ENCODE assay signal across 1 cellular context in the genomic region with DNA sequence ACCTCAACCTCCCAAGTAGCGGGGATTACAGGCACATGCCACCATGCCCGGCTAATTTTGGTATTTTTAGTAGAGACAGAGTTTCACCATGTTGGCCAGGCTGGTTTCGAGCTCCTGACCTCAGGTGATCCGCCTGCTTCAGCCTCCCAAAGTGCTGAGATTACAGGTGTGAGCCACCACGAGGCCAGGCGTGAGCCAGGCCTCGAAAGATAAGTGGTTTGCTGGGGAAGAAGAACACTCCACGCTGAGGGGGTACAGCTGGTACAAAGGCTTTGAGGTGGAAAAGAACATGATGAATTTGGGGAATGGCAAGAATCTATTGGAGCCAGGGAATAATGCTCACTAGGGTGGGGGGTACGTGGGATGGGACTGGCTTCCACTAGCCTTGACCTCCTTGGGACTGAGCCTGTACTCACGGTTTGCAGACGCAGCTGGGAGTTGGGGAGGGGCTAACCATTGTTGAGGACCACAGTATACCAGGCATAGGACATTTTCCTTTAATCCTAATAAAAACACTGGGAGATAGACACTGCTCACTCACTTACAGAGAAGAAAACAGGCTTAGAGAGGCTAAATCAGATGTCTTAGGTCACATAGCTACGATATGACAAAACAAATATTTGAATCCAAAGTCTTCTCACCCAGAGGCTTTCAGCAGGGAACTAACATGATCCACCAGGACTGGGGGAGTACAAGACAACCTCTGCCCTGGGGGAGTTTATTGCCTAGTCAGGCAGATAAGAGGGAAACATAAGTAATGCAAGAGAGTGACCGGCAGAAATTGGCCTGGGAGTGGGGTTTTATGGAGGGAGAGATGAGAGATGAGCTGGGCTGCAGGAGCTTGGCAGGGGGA.
TF ChIP-seq lines count a peak whose summit lies in the region.

No MANE protein-coding gene starts in this region.

TF ChIP-seq in HepG2, 621 proteins besides CTCF, POLR2A, EP300 and RAD21 (continued from another document and continues in another):
- TF ChIP-seq, protein P1, sequence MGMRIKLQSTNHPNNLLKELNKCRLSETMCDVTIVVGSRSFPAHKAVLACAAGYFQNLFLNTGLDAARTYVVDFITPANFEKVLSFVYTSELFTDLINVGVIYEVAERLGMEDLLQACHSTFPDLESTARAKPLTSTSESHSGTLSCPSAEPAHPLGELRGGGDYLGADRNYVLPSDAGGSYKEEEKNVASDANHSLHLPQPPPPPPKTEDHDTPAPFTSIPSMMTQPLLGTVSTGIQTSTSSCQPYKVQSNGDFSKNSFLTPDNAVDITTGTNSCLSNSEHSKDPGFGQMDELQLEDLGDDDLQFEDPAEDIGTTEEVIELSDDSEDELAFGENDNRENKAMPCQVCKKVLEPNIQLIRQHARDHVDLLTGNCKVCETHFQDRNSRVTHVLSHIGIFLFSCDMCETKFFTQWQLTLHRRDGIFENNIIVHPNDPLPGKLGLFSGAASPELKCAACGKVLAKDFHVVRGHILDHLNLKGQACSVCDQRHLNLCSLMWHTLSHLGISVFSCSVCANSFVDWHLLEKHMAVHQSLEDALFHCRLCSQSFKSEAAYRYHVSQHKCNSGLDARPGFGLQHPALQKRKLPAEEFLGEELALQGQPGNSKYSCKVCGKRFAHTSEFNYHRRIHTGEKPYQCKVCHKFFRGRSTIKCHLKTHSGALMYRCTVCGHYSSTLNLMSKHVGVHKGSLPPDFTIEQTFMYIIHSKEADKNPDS (CRISPR knock-in tag; IDR thresholded peaks at IDR 0.05): no peak
- TF ChIP-seq, protein P2, sequence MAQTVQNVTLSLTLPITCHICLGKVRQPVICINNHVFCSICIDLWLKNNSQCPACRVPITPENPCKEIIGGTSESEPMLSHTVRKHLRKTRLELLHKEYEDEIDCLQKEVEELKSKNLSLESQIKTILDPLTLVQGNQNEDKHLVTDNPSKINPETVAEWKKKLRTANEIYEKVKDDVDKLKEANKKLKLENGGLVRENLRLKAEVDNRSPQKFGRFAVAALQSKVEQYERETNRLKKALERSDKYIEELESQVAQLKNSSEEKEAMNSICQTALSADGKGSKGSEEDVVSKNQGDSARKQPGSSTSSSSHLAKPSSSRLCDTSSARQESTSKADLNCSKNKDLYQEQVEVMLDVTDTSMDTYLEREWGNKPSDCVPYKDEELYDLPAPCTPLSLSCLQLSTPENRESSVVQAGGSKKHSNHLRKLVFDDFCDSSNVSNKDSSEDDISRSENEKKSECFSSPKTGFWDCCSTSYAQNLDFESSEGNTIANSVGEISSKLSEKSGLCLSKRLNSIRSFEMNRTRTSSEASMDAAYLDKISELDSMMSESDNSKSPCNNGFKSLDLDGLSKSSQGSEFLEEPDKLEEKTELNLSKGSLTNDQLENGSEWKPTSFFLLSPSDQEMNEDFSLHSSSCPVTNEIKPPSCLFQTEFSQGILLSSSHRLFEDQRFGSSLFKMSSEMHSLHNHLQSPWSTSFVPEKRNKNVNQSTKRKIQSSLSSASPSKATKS (CRISPR knock-in tag; IDR thresholded peaks at IDR 0.05): no peak
- no peak for TF ChIP-seq ZNF451 (CRISPR knock-in tag; IDR thresholded peaks at IDR 0.05)
- TF ChIP-seq ZNF17 (CRISPR knock-in tag; IDR thresholded peaks at IDR 0.05): no peak
- TF ChIP-seq GABPA (IDR thresholded peaks at IDR 0.05; ENCODE audit: low read depth, low read length): no peak
- TF ChIP-seq GABPA (CRISPR knock-in tag; IDR thresholded peaks at IDR 0.05; ENCODE audit: low read depth): no peak
- no peak for TF ChIP-seq KDM2A (CRISPR knock-in tag; IDR thresholded peaks at IDR 0.05; ENCODE audit: borderline replicate concordance, low read depth)
- TF ChIP-seq, protein P3, sequence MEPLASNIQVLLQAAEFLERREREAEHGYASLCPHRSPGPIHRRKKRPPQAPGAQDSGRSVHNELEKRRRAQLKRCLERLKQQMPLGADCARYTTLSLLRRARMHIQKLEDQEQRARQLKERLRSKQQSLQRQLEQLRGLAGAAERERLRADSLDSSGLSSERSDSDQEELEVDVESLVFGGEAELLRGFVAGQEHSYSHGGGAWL (CRISPR knock-in tag; IDR thresholded peaks at IDR 0.05): no peak
- no peak for TF ChIP-seq SMARCC2 (IDR thresholded peaks at IDR 0.05)
- peak; percentile 93 for TF ChIP-seq JUN (CRISPR knock-in tag; IDR thresholded peaks at IDR 0.05)
- no peak for TF ChIP-seq THYN1 (CRISPR knock-in tag; IDR thresholded peaks at IDR 0.05; ENCODE audit: borderline replicate concordance, low read depth)
- TF ChIP-seq, protein P4, sequence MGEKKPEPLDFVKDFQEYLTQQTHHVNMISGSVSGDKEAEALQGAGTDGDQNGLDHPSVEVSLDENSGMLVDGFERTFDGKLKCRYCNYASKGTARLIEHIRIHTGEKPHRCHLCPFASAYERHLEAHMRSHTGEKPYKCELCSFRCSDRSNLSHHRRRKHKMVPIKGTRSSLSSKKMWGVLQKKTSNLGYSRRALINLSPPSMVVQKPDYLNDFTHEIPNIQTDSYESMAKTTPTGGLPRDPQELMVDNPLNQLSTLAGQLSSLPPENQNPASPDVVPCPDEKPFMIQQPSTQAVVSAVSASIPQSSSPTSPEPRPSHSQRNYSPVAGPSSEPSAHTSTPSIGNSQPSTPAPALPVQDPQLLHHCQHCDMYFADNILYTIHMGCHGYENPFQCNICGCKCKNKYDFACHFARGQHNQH (CRISPR knock-in tag; IDR thresholded peaks at IDR 0.05): no peak
- TF ChIP-seq ZNF230 (CRISPR knock-in tag; IDR thresholded peaks at IDR 0.05): no peak
- no peak for TF ChIP-seq CHCHD3 (CRISPR knock-in tag; IDR thresholded peaks at IDR 0.05)
- TF ChIP-seq KLF6 (CRISPR knock-in tag; IDR thresholded peaks at IDR 0.05): no peak
- TF ChIP-seq, protein P5, sequence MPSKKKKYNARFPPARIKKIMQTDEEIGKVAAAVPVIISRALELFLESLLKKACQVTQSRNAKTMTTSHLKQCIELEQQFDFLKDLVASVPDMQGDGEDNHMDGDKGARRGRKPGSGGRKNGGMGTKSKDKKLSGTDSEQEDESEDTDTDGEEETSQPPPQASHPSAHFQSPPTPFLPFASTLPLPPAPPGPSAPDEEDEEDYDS (CRISPR knock-in tag; IDR thresholded peaks at IDR 0.05): no peak
- no peak for TF ChIP-seq GTF3A (CRISPR knock-in tag; conservative IDR thresholded peaks at IDR 0.05)
- 0 out of 2 replicates have a peak, but pooled peaks have one; percentile 67 for TF ChIP-seq RORA (CRISPR knock-in tag; IDR thresholded peaks at IDR 0.05)
- TF ChIP-seq CC2D1A (CRISPR knock-in tag; IDR thresholded peaks at IDR 0.05): no peak
- TF ChIP-seq, protein P6, sequence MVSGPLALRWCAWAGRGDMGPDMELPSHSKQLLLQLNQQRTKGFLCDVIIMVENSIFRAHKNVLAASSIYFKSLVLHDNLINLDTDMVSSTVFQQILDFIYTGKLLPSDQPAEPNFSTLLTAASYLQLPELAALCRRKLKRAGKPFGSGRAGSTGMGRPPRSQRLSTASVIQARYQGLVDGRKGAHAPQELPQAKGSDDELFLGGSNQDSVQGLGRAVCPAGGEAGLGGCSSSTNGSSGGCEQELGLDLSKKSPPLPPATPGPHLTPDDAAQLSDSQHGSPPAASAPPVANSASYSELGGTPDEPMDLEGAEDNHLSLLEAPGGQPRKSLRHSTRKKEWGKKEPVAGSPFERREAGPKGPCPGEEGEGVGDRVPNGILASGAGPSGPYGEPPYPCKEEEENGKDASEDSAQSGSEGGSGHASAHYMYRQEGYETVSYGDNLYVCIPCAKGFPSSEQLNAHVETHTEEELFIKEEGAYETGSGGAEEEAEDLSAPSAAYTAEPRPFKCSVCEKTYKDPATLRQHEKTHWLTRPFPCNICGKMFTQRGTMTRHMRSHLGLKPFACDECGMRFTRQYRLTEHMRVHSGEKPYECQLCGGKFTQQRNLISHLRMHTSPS (CRISPR knock-in tag; IDR thresholded peaks at IDR 0.05; ENCODE audit: low read depth): peak; percentile 20; the same call in 1 of the 2 replicates
- TF ChIP-seq, protein P7, sequence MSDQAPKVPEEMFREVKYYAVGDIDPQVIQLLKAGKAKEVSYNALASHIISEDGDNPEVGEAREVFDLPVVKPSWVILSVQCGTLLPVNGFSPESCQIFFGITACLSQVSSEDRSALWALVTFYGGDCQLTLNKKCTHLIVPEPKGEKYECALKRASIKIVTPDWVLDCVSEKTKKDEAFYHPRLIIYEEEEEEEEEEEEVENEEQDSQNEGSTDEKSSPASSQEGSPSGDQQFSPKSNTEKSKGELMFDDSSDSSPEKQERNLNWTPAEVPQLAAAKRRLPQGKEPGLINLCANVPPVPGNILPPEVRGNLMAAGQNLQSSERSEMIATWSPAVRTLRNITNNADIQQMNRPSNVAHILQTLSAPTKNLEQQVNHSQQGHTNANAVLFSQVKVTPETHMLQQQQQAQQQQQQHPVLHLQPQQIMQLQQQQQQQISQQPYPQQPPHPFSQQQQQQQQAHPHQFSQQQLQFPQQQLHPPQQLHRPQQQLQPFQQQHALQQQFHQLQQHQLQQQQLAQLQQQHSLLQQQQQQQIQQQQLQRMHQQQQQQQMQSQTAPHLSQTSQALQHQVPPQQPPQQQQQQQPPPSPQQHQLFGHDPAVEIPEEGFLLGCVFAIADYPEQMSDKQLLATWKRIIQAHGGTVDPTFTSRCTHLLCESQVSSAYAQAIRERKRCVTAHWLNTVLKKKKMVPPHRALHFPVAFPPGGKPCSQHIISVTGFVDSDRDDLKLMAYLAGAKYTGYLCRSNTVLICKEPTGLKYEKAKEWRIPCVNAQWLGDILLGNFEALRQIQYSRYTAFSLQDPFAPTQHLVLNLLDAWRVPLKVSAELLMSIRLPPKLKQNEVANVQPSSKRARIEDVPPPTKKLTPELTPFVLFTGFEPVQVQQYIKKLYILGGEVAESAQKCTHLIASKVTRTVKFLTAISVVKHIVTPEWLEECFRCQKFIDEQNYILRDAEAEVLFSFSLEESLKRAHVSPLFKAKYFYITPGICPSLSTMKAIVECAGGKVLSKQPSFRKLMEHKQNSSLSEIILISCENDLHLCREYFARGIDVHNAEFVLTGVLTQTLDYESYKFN (CRISPR knock-in tag; conservative IDR thresholded peaks at IDR 0.05): peak; percentile 98
- TF ChIP-seq, protein P8, sequence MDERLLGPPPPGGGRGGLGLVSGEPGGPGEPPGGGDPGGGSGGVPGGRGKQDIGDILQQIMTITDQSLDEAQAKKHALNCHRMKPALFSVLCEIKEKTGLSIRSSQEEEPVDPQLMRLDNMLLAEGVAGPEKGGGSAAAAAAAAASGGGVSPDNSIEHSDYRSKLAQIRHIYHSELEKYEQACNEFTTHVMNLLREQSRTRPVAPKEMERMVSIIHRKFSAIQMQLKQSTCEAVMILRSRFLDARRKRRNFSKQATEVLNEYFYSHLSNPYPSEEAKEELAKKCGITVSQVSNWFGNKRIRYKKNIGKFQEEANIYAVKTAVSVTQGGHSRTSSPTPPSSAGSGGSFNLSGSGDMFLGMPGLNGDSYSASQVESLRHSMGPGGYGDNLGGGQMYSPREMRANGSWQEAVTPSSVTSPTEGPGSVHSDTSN (CRISPR knock-in tag; IDR thresholded peaks at IDR 0.05): no peak
- no peak for TF ChIP-seq ARNT (IDR thresholded peaks at IDR 0.05)
- no peak for TF ChIP-seq ZFP36L1 (CRISPR knock-in tag; IDR thresholded peaks at IDR 0.05)
- peak; percentile 80 for TF ChIP-seq RCOR2 (CRISPR knock-in tag; IDR thresholded peaks at IDR 0.05)
- TF ChIP-seq, protein P9, sequence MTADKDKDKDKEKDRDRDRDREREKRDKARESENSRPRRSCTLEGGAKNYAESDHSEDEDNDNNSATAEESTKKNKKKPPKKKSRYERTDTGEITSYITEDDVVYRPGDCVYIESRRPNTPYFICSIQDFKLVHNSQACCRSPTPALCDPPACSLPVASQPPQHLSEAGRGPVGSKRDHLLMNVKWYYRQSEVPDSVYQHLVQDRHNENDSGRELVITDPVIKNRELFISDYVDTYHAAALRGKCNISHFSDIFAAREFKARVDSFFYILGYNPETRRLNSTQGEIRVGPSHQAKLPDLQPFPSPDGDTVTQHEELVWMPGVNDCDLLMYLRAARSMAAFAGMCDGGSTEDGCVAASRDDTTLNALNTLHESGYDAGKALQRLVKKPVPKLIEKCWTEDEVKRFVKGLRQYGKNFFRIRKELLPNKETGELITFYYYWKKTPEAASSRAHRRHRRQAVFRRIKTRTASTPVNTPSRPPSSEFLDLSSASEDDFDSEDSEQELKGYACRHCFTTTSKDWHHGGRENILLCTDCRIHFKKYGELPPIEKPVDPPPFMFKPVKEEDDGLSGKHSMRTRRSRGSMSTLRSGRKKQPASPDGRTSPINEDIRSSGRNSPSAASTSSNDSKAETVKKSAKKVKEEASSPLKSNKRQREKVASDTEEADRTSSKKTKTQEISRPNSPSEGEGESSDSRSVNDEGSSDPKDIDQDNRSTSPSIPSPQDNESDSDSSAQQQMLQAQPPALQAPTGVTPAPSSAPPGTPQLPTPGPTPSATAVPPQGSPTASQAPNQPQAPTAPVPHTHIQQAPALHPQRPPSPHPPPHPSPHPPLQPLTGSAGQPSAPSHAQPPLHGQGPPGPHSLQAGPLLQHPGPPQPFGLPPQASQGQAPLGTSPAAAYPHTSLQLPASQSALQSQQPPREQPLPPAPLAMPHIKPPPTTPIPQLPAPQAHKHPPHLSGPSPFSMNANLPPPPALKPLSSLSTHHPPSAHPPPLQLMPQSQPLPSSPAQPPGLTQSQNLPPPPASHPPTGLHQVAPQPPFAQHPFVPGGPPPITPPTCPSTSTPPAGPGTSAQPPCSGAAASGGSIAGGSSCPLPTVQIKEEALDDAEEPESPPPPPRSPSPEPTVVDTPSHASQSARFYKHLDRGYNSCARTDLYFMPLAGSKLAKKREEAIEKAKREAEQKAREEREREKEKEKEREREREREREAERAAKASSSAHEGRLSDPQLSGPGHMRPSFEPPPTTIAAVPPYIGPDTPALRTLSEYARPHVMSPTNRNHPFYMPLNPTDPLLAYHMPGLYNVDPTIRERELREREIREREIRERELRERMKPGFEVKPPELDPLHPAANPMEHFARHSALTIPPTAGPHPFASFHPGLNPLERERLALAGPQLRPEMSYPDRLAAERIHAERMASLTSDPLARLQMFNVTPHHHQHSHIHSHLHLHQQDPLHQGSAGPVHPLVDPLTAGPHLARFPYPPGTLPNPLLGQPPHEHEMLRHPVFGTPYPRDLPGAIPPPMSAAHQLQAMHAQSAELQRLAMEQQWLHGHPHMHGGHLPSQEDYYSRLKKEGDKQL (CRISPR knock-in tag; IDR thresholded peaks at IDR 0.05; ENCODE audit: low read depth): peak; percentile 24; the same call in 1 of the 2 replicates
- no peak for TF ChIP-seq PLRG1 (conservative IDR thresholded peaks at IDR 0.05)
- TF ChIP-seq HDAC1 (CRISPR knock-in tag; IDR thresholded peaks at IDR 0.05): peak; percentile 69
- TF ChIP-seq ZNF772 (CRISPR knock-in tag; IDR thresholded peaks at IDR 0.05): peak; percentile 76
- no peak for TF ChIP-seq SP5 (CRISPR knock-in tag; IDR thresholded peaks at IDR 0.05; ENCODE audit: borderline replicate concordance, low read depth)
- TF ChIP-seq ZNF33B (CRISPR knock-in tag; IDR thresholded peaks at IDR 0.05): no peak
- TF ChIP-seq SALL1 (CRISPR knock-in tag; IDR thresholded peaks at IDR 0.05): peak; percentile 69; the same call in 1 of the 2 replicates
- peak; percentile 69 for TF ChIP-seq BCL6 (CRISPR knock-in tag; IDR thresholded peaks at IDR 0.05)
- TF ChIP-seq RFX5 (IDR thresholded peaks at IDR 0.05; ENCODE audit: low read depth, low read length): no peak
- TF ChIP-seq ZNF138 (CRISPR knock-in tag; IDR thresholded peaks at IDR 0.05; ENCODE audit: low read depth): no peak; the same call in 1 of the 2 replicates
- no peak for TF ChIP-seq SP2 (CRISPR knock-in tag; IDR thresholded peaks at IDR 0.05)
- no peak for TF ChIP-seq IRF2 (CRISPR knock-in tag; IDR thresholded peaks at IDR 0.05)
- peak; percentile 44; the same call in 1 of the 2 replicates for TF ChIP-seq ZNF331 (CRISPR knock-in tag; IDR thresholded peaks at IDR 0.05)
- TF ChIP-seq TRIM24 (CRISPR knock-in tag; IDR thresholded peaks at IDR 0.05): no peak
- TF ChIP-seq POLR2AphosphoS2 (IDR thresholded peaks at IDR 0.05; ENCODE audit: low read depth, low read length): no peak
- no peak for TF ChIP-seq NFIB (CRISPR knock-in tag; IDR thresholded peaks at IDR 0.05; ENCODE audit: borderline replicate concordance)
- TF ChIP-seq ZNF382 (CRISPR knock-in tag; IDR thresholded peaks at IDR 0.05; ENCODE audit: borderline replicate concordance): no peak
